In genomic region chr13:26529441-26529840, GRCh38 we compare ENCODE assay signal across 9 cellular contexts. TPM values are rescaled to one million over a fixed set of nuclear protein-coding genes. Genes with fewer than 3 reads are reported as not detected.
DNase-seq lines count a peak whose midpoint lies in the region; ATAC-seq and TF ChIP-seq lines count a peak whose summit lies in the region.
"Had no signal": no experiment of that assay in that cellular context is flagged by ENCODE, and none has a peak within 500 bp of the region (broad histone marks: within the 10 kb centered on the region; RNA-seq: fewer than 3 reads in every experiment).

No MANE protein-coding gene starts in this region.

- no peaks in the 10 kb centered on the region for H4K20me1 ChIP-seq in OCI-LY7 (ENCODE audit: insufficient read depth, low read length)

- H3K4me3 ChIP-seq in OCI-LY7 (ENCODE audit: low read depth, low read length, poor library complexity, severe bottlenecking): no peak overlapping the region
- H3K4me3 ChIP-seq in epithelial cell of proximal tubule (ENCODE audit: low read depth, low read length): no peak overlapping the region
- H3K4me3 ChIP-seq: lung had no signal

- H3K27ac ChIP-seq in OCI-LY7 (ENCODE audit: low read depth, low read length, poor library complexity, severe bottlenecking): no peak overlapping the region

- CTCF ChIA-PET in OCI-LY7 (lab: Charles Lee; ENCODE audit: unreplicated experiment): no interaction called here

- TF ChIP-seq CTCF in OCI-LY7 (conservative IDR thresholded peaks at IDR 0.05; ENCODE audit: low read length) (no peak), epithelial cell of proximal tubule (conservative IDR thresholded peaks at IDR 0.05; ENCODE audit: low read depth, low read length) (no peak)

- H3K79me2 ChIP-seq in OCI-LY7 (ENCODE audit: insufficient read depth, low read depth, low read length): no peaks in the 10 kb centered on the region

- no TSS peak for BruUV-seq in OCI-LY7 (replicated peaks; lab: Mats Ljungman, UMichigan)

- no peak overlapping the region for H2AFZ ChIP-seq in OCI-LY7 (ENCODE audit: low read length)

- no peaks in the 10 kb centered on the region for H3K9me2 ChIP-seq in OCI-LY7 (ENCODE audit: insufficient read depth, low read length)

- H3K4me2 ChIP-seq in OCI-LY7 (ENCODE audit: low read length): no peak overlapping the region

- no peak for TF ChIP-seq POLR2A in GM18505 (IDR thresholded peaks at IDR 0.05; ENCODE audit: borderline replicate concordance, extremely low read depth, insufficient read depth, insufficient read length)

- intact Hi-C loops in OCI-LY7 (cut with micrococcal nuclease; ENCODE audit: unreplicated experiment): no loop called here

- POLR2A ChIA-PET in OCI-LY7 (lab: Charles Lee): no interaction called here

- no peak for ATAC-seq in GM18505 (IDR thresholded peaks at IDR 0.05; ENCODE audit: unreplicated experiment)

- DNase-seq in NCI-H748 (lab: John Stamatoyannopoulos, UW; ENCODE audit: unreplicated experiment): peak; percentile 55
- no peak for DNase-seq in NCI-H748 treated with DMSO at 0.1 percent for 48 hours (lab: John Stamatoyannopoulos, UW)
- DNase-seq in OCI-LY7 (ENCODE audit: low spot score): peak; percentile 24
- peak; percentile 9 for DNase-seq in epithelial cell of proximal tubule (ENCODE audit: low read depth)
- peak; percentile 46 for DNase-seq in smooth muscle cell of the brain vasculature (ENCODE audit: low read depth, low spot score)
- DNase-seq in NCI-H2196 (lab: John Stamatoyannopoulos, UW; ENCODE audit: unreplicated experiment): no peak
- DNase-seq in stimulated activated naive CD4-positive, alpha-beta T cell (lab: John Stamatoyannopoulos, UW): no peak

- H3K36me3 ChIP-seq in OCI-LY7 (ENCODE audit: insufficient read depth, low read length): no peaks in the 10 kb centered on the region

- no peaks in the 10 kb centered on the region for H3K4me1 ChIP-seq in OCI-LY7 (ENCODE audit: insufficient read depth, low read length, poor library complexity, severe bottlenecking)

- no peaks in the 10 kb centered on the region for H3K9me3 ChIP-seq in OCI-LY7 (ENCODE audit: low read length)

RNA-seq across cellular contexts. Expression of gene WASF3, which starts 28.0 kb away (rescaled TPM):
- total RNA-seq in OCI-LY7 (2014; rRNA removed; shearing (Covaris generic)): 0.19 and 0.26 TPM in 2 replicates
- 0.17 and 0.48 TPM in 2 replicates for total RNA-seq in OCI-LY7 (2022)
- total RNA-seq in epithelial cell of proximal tubule: 3.0 and 3.8 TPM in 2 replicates

Comparison
In these comparisons a context has a peak if more than half of its experiments do, and no peak if none do; other contexts are left out.
1. DNase-seq: peak in NCI-H748 (single experiment), OCI-LY7 (single experiment), epithelial cell of proximal tubule (single experiment) and smooth muscle cell of the brain vasculature (single experiment); none in NCI-H748 treated with DMSO at 0.1 percent for 48 hours (single experiment), NCI-H2196 (single experiment) and stimulated activated naive CD4-positive, alpha-beta T cell (0 of 6).